Comparison of ENCODE assay signal across 16 cellular contexts in genomic region chr17:72998343-72998742, GRCh38.
DNase-seq lines count a peak whose midpoint lies in the region; ATAC-seq and TF ChIP-seq lines count a peak whose summit lies in the region.
"Had no signal": no experiment of that assay in that cellular context is flagged by ENCODE, and none has a peak within 500 bp of the region (broad histone marks: within the 10 kb centered on the region; RNA-seq: fewer than 3 reads in every experiment).

No MANE protein-coding gene starts in this region.

- H3K27ac ChIP-seq in substantia nigra (ENCODE audit: low read depth, low read length, poor library complexity, severe bottlenecking) (peak overlapping the region; percentile 7), colonic mucosa (no peak overlapping the region)

- ATAC-seq in GM21367 (IDR thresholded peaks at IDR 0.05; ENCODE audit: unreplicated experiment) = no peak
- no peak for ATAC-seq in GM18505 (IDR thresholded peaks at IDR 0.05; ENCODE audit: unreplicated experiment)
- ATAC-seq: GM12878 had no signal

- TF ChIP-seq POLR2A in GM18505 (IDR thresholded peaks at IDR 0.05; ENCODE audit: borderline replicate concordance, extremely low read depth, insufficient read depth, insufficient read length) = no peak

- H3K4me1 ChIP-seq in colonic mucosa = no peaks in the 10 kb centered on the region

- H3K4me3 ChIP-seq in colonic mucosa = no peak overlapping the region
- H3K4me3 ChIP-seq: GM12878 had no signal

- no peak for TF ChIP-seq CTCF in colonic mucosa (IDR thresholded peaks at IDR 0.05)

- intact Hi-C loops in colonic mucosa (cut with DNase I) = no loop called here

- no peaks in the 10 kb centered on the region for H3K27me3 ChIP-seq in colonic mucosa

- no peaks in the 10 kb centered on the region for H3K36me3 ChIP-seq in colonic mucosa

- H3K9me3 ChIP-seq in colonic mucosa = no peaks in the 10 kb centered on the region

- no peak overlapping the region for H3K9ac ChIP-seq in colonic mucosa (ENCODE audit: low read depth in 2 of 2, low read length in 2 of 2)

- peak; percentile 12 for DNase-seq in M059J (ENCODE audit: low read depth)
- DNase-seq in NCI-H69 (lab: John Stamatoyannopoulos, UW) = peak; percentile 97
- peak; percentile 53 for DNase-seq in globus pallidus (ENCODE audit: low spot score)
- no peak for DNase-seq in substantia nigra (lab: John Stamatoyannopoulos, UW)
- no peak for DNase-seq in colonic mucosa
- DNase-seq: CD4-positive, CD25-positive, alpha-beta regulatory T cell; DMS79 treated with DMSO at 0.1 percent for 48 hours; GOT3; HCEC 1CT; KBM-7; NCI-H187; NCI-H446; NCI-H526 treated with DMSO at 0.1 percent for 48 hours had no signal

Comparison
In these comparisons a context has a peak if more than half of its experiments do, and no peak if none do; other contexts are left out.
1. DNase-seq: peak in M059J (single experiment), NCI-H69 (single experiment) and globus pallidus (single experiment); none in substantia nigra (0 of 49) and colonic mucosa (single experiment).